28 cellular contexts compared by ENCODE assay signal in genomic region chr7:34850681-34851080, GRCh38.
"Had no signal": no experiment of that assay in that cellular context is flagged by ENCODE, and none has a peak within 500 bp of the region (broad histone marks: within the 10 kb centered on the region; RNA-seq: fewer than 3 reads in every experiment).

No MANE protein-coding gene starts in this region.

- H3K36me3 Mint-ChIP-seq: activated naive CD4-positive, alpha-beta T cell treated with anti-CD3 and anti-CD28 coated beads, Interleukin-2, amount 50 U/mL, for 72 hours; T-cell had no signal

- H3K9me3 Mint-ChIP-seq: activated B cell treated with CpG ODN at 0.5 μM for 24 hours; activated CD4-positive, alpha-beta T cell treated with anti-CD3 and anti-CD28 coated beads, Interleukin-2, amount 10 ng/mL, durations not matched to agents 24 days and 14 days; activated naive CD4-positive, alpha-beta T cell treated with anti-CD3 and anti-CD28 coated beads, Interleukin-2, amount 50 U/mL, for 72 hours; activated naive CD8-positive, alpha-beta T cell treated with anti-CD3 and anti-CD28 coated beads, Interleukin-2, amount 50 U/mL, for 24 hours; activated T-cell treated with anti-CD3 and anti-CD28 coated beads, Interleukin-2, amount 50 U/mL, for 4 hours; T-cell had no signal

- H3K4me3 Mint-ChIP-seq: activated B cell treated with CpG ODN at 0.5 μM for 24 hours; activated CD4-positive, alpha-beta T cell treated with anti-CD3 and anti-CD28 coated beads, Interleukin-2, amount 10 ng/mL, durations not matched to agents 24 days and 14 days; activated naive CD8-positive, alpha-beta T cell treated with anti-CD3 and anti-CD28 coated beads, Interleukin-2, amount 50 U/mL, for 24 hours; activated T-cell treated with anti-CD3 and anti-CD28 coated beads, Interleukin-2, amount 50 U/mL, for 4 hours; T-cell had no signal

- H3K4me3 ChIP-seq: ascending aorta, body of pancreas had no signal

- H3K9me3 ChIP-seq: ascending aorta, body of pancreas had no signal

- ATAC-seq: activated naive CD4-positive, alpha-beta T cell treated with anti-CD3 and anti-CD28 coated beads, Interleukin-2, amount 50 U/mL, for 72 hours; activated naive CD8-positive, alpha-beta T cell treated with anti-CD3 and anti-CD28 coated beads, Interleukin-2, amount 50 U/mL, for 24 hours; activated T-cell treated with anti-CD3 and anti-CD28 coated beads, Interleukin-2, amount 50 U/mL, for 4 hours; body of pancreas; Panc1; T-cell had no signal

- H3K27ac Mint-ChIP-seq: activated B cell treated with CpG ODN at 0.5 μM for 24 hours; activated CD4-positive, alpha-beta T cell treated with anti-CD3 and anti-CD28 coated beads, Interleukin-2, amount 10 ng/mL, durations not matched to agents 24 days and 14 days; activated naive CD4-positive, alpha-beta T cell treated with anti-CD3 and anti-CD28 coated beads, Interleukin-2, amount 50 U/mL, for 72 hours; activated naive CD8-positive, alpha-beta T cell treated with anti-CD3 and anti-CD28 coated beads, Interleukin-2, amount 50 U/mL, for 24 hours; T-cell had no signal

- H3K27me3 ChIP-seq: ascending aorta, body of pancreas had no signal

- DNase-seq: activated B cell treated with CpG ODN at 0.5 μM for 24 hours; activated CD4-positive, alpha-beta T cell treated with anti-CD3 and anti-CD28 coated beads for 1 hour; activated CD4-positive, alpha-beta T cell treated with anti-CD3 and anti-CD28 coated beads, Interleukin-2, amount 10 ng/mL, durations not matched to agents 24 days and 14 days; activated CD4-positive, alpha-beta T cell treated with anti-CD3 and anti-CD28 coated beads, Interleukin-2, amount 50 U/mL, for 48 hours; activated CD8-positive, alpha-beta memory T cell treated with anti-CD3 and anti-CD28 coated beads for 24 hours; activated effector memory CD4-positive, alpha-beta T cell treated with anti-CD3 and anti-CD28 coated beads, Interleukin-2, amount 50 U/mL, for 16 hours; activated naive CD4-positive, alpha-beta T cell treated with Interleukin-2 at 50 U/mL for 16 hours; activated naive CD8-positive, alpha-beta T cell treated with anti-CD3 and anti-CD28 coated beads, Interleukin-2, amount 50 U/mL, for 24 hours; activated T-cell treated with anti-CD3 and anti-CD28 coated beads, Interleukin-2, amount 50 U/mL, for 4 hours; amniotic stem cell; body of pancreas; Kasumi-1; KBM-7; NCI-H1092; NCI-H1417; NCI-H1930; NCI-H345; NCI-H510A treated with DMSO at 0.1 percent for 48 hours; NCI-H69; NK-92 treated with Interleukin-12 subunit alpha and Interleukin-12 subunit beta, amount 100 ng/mL, for 24 hours; OCI-M1; SHP77 treated with DMSO at 0.1 percent for 48 hours; T-cell; T-helper 2 cell; T1000 had no signal

- H3K36me3 ChIP-seq: ascending aorta had no signal

- H3K27me3 Mint-ChIP-seq: activated CD4-positive, alpha-beta T cell treated with anti-CD3 and anti-CD28 coated beads, Interleukin-2, amount 10 ng/mL, durations not matched to agents 24 days and 14 days had no signal

- H3K27ac ChIP-seq: ascending aorta, body of pancreas had no signal

- H3K4me1 ChIP-seq: ascending aorta, body of pancreas had no signal

- H3K4me1 Mint-ChIP-seq: activated B cell treated with CpG ODN at 0.5 μM for 24 hours; activated CD4-positive, alpha-beta T cell treated with anti-CD3 and anti-CD28 coated beads, Interleukin-2, amount 10 ng/mL, durations not matched to agents 24 days and 14 days; T-cell had no signal
